Comparison of ENCODE assay signal across 15 cellular contexts in genomic region chr2:127401757-127402695, GRCh38. TPM values are rescaled to one million over a fixed set of nuclear protein-coding genes. Genes with fewer than 3 reads are reported as not detected.
A peak's percentile ranks its signal among the peaks of the same experiment; 100 is the strongest.
DNase-seq lines count a peak whose midpoint lies in the region; ATAC-seq, FAIRE-seq and TF ChIP-seq lines count a peak whose summit lies in the region.
"Had no signal": no experiment of that assay in that cellular context is flagged by ENCODE, and none has a peak within 500 bp of the region (broad histone marks: within the 10 kb centered on the region; RNA-seq: fewer than 3 reads in every experiment).

No MANE protein-coding gene starts in this region.

- H3K27ac Mint-ChIP-seq in natural killer cell treated with Interleukin-12 subunit alpha and Interleukin-12 subunit beta and Interleukin-15 and Interleukin-18, amount 100 ng/mL, for 72 hours: no peak overlapping the region
- peak overlapping the region in 1 of 2 donors; percentile 19 for H3K27ac Mint-ChIP-seq in natural killer cell
- no peak overlapping the region for H3K27ac Mint-ChIP-seq in stimulated activated naive CD8-positive, alpha-beta T cell treated with anti-CD3 and anti-CD28 coated beads, Interleukin-15, amount 100 ng/mL, for 72 hours

- no peaks in the 10 kb centered on the region for H3K36me3 Mint-ChIP-seq in natural killer cell treated with Interleukin-12 subunit alpha and Interleukin-12 subunit beta and Interleukin-15 and Interleukin-18, amount 100 ng/mL, for 72 hours
- H3K36me3 Mint-ChIP-seq in natural killer cell: no peaks in the 10 kb centered on the region

- CTCF ChIA-PET in A673 (lab: Charles Lee): no interaction called here

- peaks cover 8 to 11% of the 10 kb centered on the region in 2 donors for H3K4me1 Mint-ChIP-seq in natural killer cell treated with Interleukin-12 subunit alpha and Interleukin-12 subunit beta and Interleukin-15 and Interleukin-18, amount 100 ng/mL, for 72 hours (ENCODE audit: low read depth in 2 of 2)
- no peaks in the 10 kb centered on the region for H3K4me1 Mint-ChIP-seq in natural killer cell
- peaks cover 24% of the 10 kb centered on the region for H3K4me1 Mint-ChIP-seq in stimulated activated naive CD8-positive, alpha-beta T cell treated with anti-CD3 and anti-CD28 coated beads, Interleukin-15, amount 100 ng/mL, for 72 hours

- BruUV-seq in A673 (replicated peaks; lab: Mats Ljungman, UMichigan): no TSS peak

- POLR2A ChIA-PET in A673 (lab: Charles Lee; ENCODE audit: low non-redundant PET): no interaction called here

- H3K9me3 Mint-ChIP-seq in natural killer cell treated with Interleukin-12 subunit alpha and Interleukin-12 subunit beta and Interleukin-15 and Interleukin-18, amount 100 ng/mL, for 72 hours: no peaks in the 10 kb centered on the region
- H3K9me3 Mint-ChIP-seq in natural killer cell: no peaks in the 10 kb centered on the region
- H3K9me3 Mint-ChIP-seq in stimulated activated naive CD8-positive, alpha-beta T cell treated with anti-CD3 and anti-CD28 coated beads, Interleukin-15, amount 100 ng/mL, for 72 hours: no peaks in the 10 kb centered on the region

- no peak for FAIRE-seq in RCC 7860 (lab: Jason Lieb, UNC)

- H3K27ac ChIP-seq in foreskin keratinocyte: peak overlapping the region; percentile 48
- H3K27ac ChIP-seq in A673 (ENCODE audit: low read depth, low read length, poor library complexity, severe bottlenecking): no peak overlapping the region
- H3K27ac ChIP-seq: BLaER1 treated with 17β-estradiol and CSF1 and Interleukin-3, amounts not matched to agents 10 nM and 100 nM; heart left ventricle had no signal

- TF ChIP-seq CTCF in natural killer cell (IDR thresholded peaks at IDR 0.05) (no peak), foreskin keratinocyte (conservative IDR thresholded peaks at IDR 0.05) (no peak), A673 (conservative IDR thresholded peaks at IDR 0.05; ENCODE audit: low read depth, low read length) (no peak)

- peak; percentile 54 for DNase-seq in natural killer cell treated with Interleukin-12 subunit alpha and Interleukin-12 subunit beta and Interleukin-15 and Interleukin-18, amount 100 ng/mL, for 72 hours (ENCODE audit: low spot score)
- DNase-seq in natural killer cell (no peak), RCC 7860 (ENCODE audit: low spot score) (peak; percentile 46), foreskin keratinocyte (peak; percentile 53 to 74), GDM1 (lab: John Stamatoyannopoulos, UW) (no peak), A673 (ENCODE audit: low spot score) (no peak)
- DNase-seq in stimulated activated naive CD8-positive, alpha-beta T cell treated with anti-CD3 and anti-CD28 coated beads, Interleukin-15, amount 100 ng/mL, for 72 hours: no peak
- DNase-seq: activated CD4-positive, CD25-positive, alpha-beta regulatory T cell treated with anti-CD3 and anti-CD28 coated beads, Interleukin-2, amount 50 U/mL, for 72 hours; effector CD4-positive, alpha-beta T cell; heart left ventricle had no signal

- H3K27me3 ChIP-seq in foreskin keratinocyte (no peaks in the 10 kb centered on the region), A673 (replicated peaks; ENCODE audit: insufficient read depth, low read depth, low read length, poor library complexity) (no peaks in the 10 kb centered on the region)
- H3K27me3 ChIP-seq: BLaER1 treated with 17β-estradiol and CSF1 and Interleukin-3, amounts not matched to agents 10 nM and 100 nM; heart left ventricle; SJCRH30 had no signal

- no peak overlapping the region for H3K4me3 ChIP-seq in A673 (ENCODE audit: low read depth, low read length, poor library complexity, severe bottlenecking)
- H3K4me3 ChIP-seq: BLaER1 treated with 17β-estradiol and CSF1 and Interleukin-3, amounts not matched to agents 10 nM and 100 nM; lung had no signal

- H3K4me1 ChIP-seq in foreskin keratinocyte: peaks cover 14% of the 10 kb centered on the region
- H3K4me1 ChIP-seq in A673 (ENCODE audit: insufficient read depth, low read length, poor library complexity, severe bottlenecking): peaks cover 4% of the 10 kb centered on the region

- no peaks in the 10 kb centered on the region for H3K36me3 ChIP-seq in A673 (ENCODE audit: insufficient read depth, low read length, poor library complexity, severe bottlenecking)
- H3K36me3 ChIP-seq: BLaER1 treated with 17β-estradiol and CSF1 and Interleukin-3, amounts not matched to agents 10 nM and 100 nM; heart left ventricle; SJCRH30 had no signal

- no peak overlapping the region for H3K4me3 Mint-ChIP-seq in natural killer cell treated with Interleukin-12 subunit alpha and Interleukin-12 subunit beta and Interleukin-15 and Interleukin-18, amount 100 ng/mL, for 72 hours
- no peak overlapping the region for H3K4me3 Mint-ChIP-seq in natural killer cell
- no peak overlapping the region for H3K4me3 Mint-ChIP-seq in stimulated activated naive CD8-positive, alpha-beta T cell treated with anti-CD3 and anti-CD28 coated beads, Interleukin-15, amount 100 ng/mL, for 72 hours

- no peaks in the 10 kb centered on the region for H3K9me3 ChIP-seq in A673 (ENCODE audit: low read depth, low read length, poor library complexity, severe bottlenecking)
- H3K9me3 ChIP-seq: BLaER1 treated with 17β-estradiol and CSF1 and Interleukin-3, amounts not matched to agents 10 nM and 100 nM; heart left ventricle; SJCRH30 had no signal

- peaks cover 0 to 4% of the 10 kb centered on the region in 2 donors for H3K27me3 Mint-ChIP-seq in natural killer cell treated with Interleukin-12 subunit alpha and Interleukin-12 subunit beta and Interleukin-15 and Interleukin-18, amount 100 ng/mL, for 72 hours
- peaks cover 0 to 6% of the 10 kb centered on the region in 2 donors for H3K27me3 Mint-ChIP-seq in natural killer cell (ENCODE audit: low read depth in 2 of 2)
- peaks cover 31% of the 10 kb centered on the region for H3K27me3 Mint-ChIP-seq in stimulated activated naive CD8-positive, alpha-beta T cell treated with anti-CD3 and anti-CD28 coated beads, Interleukin-15, amount 100 ng/mL, for 72 hours

- ATAC-seq in natural killer cell treated with Interleukin-12 subunit alpha and Interleukin-12 subunit beta and Interleukin-15 and Interleukin-18, amount 100 ng/mL, for 72 hours: no peak
- ATAC-seq in natural killer cell: no peak
- peak; percentile 57 for ATAC-seq in foreskin keratinocyte
- peak; percentile 58 for ATAC-seq in stimulated activated naive CD8-positive, alpha-beta T cell treated with anti-CD3 and anti-CD28 coated beads, Interleukin-15, amount 100 ng/mL, for 72 hours
- no peak for ATAC-seq in HG03159 (IDR thresholded peaks at IDR 0.05; ENCODE audit: unreplicated experiment)
- ATAC-seq: heart left ventricle had no signal

- intact Hi-C loops in natural killer cell (cut with micrococcal nuclease) (loop anchor here (10.0 kb wide), 1 partner anchor 317 kb away; no protein-coding TSS in a partner anchor), A673 (cut with micrococcal nuclease; ENCODE audit: unreplicated experiment) (no loop called here)

RNA-seq across cellular contexts. Expression of gene MAP3K2, which starts 14.3 kb away (rescaled TPM):
- total RNA-seq in natural killer cell treated with Interleukin-12 subunit alpha and Interleukin-12 subunit beta and Interleukin-15 and Interleukin-18, amount 100 ng/mL, for 72 hours: 10 to 100 TPM; 59.0 to 64.6 TPM
- total RNA-seq in natural killer cell: 100 to 1,000 TPM in 2 of 3 donors, 10 to 100 TPM in 1; 99.4 to 109 (median 106) TPM
- total RNA-seq in foreskin keratinocyte: 27.4 and 30.4 TPM in 2 replicates
- polyA plus RNA-seq in foreskin keratinocyte: 2.0 and 2.3 TPM in 2 replicates
- 54.8 and 55.1 TPM in 2 replicates for total RNA-seq in A673 (2021)

RNA-seq across cellular contexts. Expression of gene PROC, which starts 16.2 kb away (rescaled TPM):
- total RNA-seq in natural killer cell treated with Interleukin-12 subunit alpha and Interleukin-12 subunit beta and Interleukin-15 and Interleukin-18, amount 100 ng/mL, for 72 hours: not detected
- not detected for total RNA-seq in natural killer cell
- 0.32 and 0.82 TPM in 2 replicates for total RNA-seq in foreskin keratinocyte
- polyA plus RNA-seq in foreskin keratinocyte: 0.18 and 0.74 TPM in 2 replicates
- 0.37 TPM in 1 of 2 replicates, not detected in the other for total RNA-seq in A673 (2021)
- total RNA-seq: heart left ventricle, sciatic nerve, SJCRH30 had no signal
- polyA plus RNA-seq: heart left ventricle had no signal

Comparison
In these comparisons a context has a peak if more than half of its experiments do, and no peak if none do; other contexts are left out.
1. DNase-seq: peak in natural killer cell treated with Interleukin-12 subunit alpha and Interleukin-12 subunit beta and Interleukin-15 and Interleukin-18, amount 100 ng/mL, for 72 hours (single experiment), RCC 7860 (single experiment) and foreskin keratinocyte (2 of 2); none in natural killer cell (single experiment), stimulated activated naive CD8-positive, alpha-beta T cell treated with anti-CD3 and anti-CD28 coated beads, Interleukin-15, amount 100 ng/mL, for 72 hours (0 of 2), GDM1 (single experiment) and A673 (single experiment).
2. ATAC-seq: peak in foreskin keratinocyte (single experiment) and stimulated activated naive CD8-positive, alpha-beta T cell treated with anti-CD3 and anti-CD28 coated beads, Interleukin-15, amount 100 ng/mL, for 72 hours (single experiment); none in natural killer cell treated with Interleukin-12 subunit alpha and Interleukin-12 subunit beta and Interleukin-15 and Interleukin-18, amount 100 ng/mL, for 72 hours (0 of 2), natural killer cell (0 of 3) and HG03159 (single experiment).